ENCODE assay signal across 11 cellular contexts in genomic region chr3:189512039-189512438, GRCh38.
DNase-seq lines count a peak whose midpoint lies in the region; ATAC-seq and TF ChIP-seq lines count a peak whose summit lies in the region.
"Had no signal": no experiment of that assay in that cellular context is flagged by ENCODE, and none has a peak within 500 bp of the region (broad histone marks: within the 10 kb centered on the region; RNA-seq: fewer than 3 reads in every experiment).

No MANE protein-coding gene starts in this region.

- H3F3A ChIP-seq in OCI-LY1 (ENCODE audit: insufficient read depth, low read length), result no peaks in the 10 kb centered on the region

- H4K20me1 ChIP-seq in OCI-LY1 (ENCODE audit: insufficient read depth, low read length), result no peaks in the 10 kb centered on the region

- H2AFZ ChIP-seq in OCI-LY1 (ENCODE audit: low read length), result no peak overlapping the region

- DNase-seq in GM10266 (ENCODE audit: extremely low spot score) (peak; percentile 41), ACHN (no peak), anterior cingulate cortex (lab: John Stamatoyannopoulos, UW) (no peak), NCI-H1048 (lab: John Stamatoyannopoulos, UW) (no peak)
- no peak for DNase-seq in activated CD4-positive, alpha-beta T cell treated with anti-CD3 and anti-CD28 coated beads, Interleukin-2, amount 50 U/mL, for 4 hours
- DNase-seq: stomach had no signal

- H3K27me3 ChIP-seq in OCI-LY1 (ENCODE audit: insufficient read depth, low read length), result no peaks in the 10 kb centered on the region
- H3K27me3 ChIP-seq: stomach had no signal

- peaks cover 16% of the 10 kb centered on the region for H3K4me1 ChIP-seq in OCI-LY1 (ENCODE audit: insufficient read depth, low read length, severe bottlenecking)
- H3K4me1 ChIP-seq: stomach had no signal

- no peak overlapping the region for H3K4me2 ChIP-seq in OCI-LY1 (ENCODE audit: low read length)

- TF ChIP-seq CTCF in GM10266 (IDR thresholded peaks at IDR 0.05; ENCODE audit: control insufficient read depth, insufficient read depth, low read depth, missing control alignments) (peak; percentile 60), OCI-LY1 (IDR thresholded peaks at IDR 0.05; ENCODE audit: low read length) (peak; percentile 46; the same call in 1 of the 2 replicates)

- no peaks in the 10 kb centered on the region for H3K79me2 ChIP-seq in OCI-LY1 (ENCODE audit: insufficient read depth, low read length)

- no peaks in the 10 kb centered on the region for H3K9me3 ChIP-seq in OCI-LY1 (ENCODE audit: low read length)
- H3K9me3 ChIP-seq: stomach had no signal

- no peaks in the 10 kb centered on the region for H3K9me2 ChIP-seq in OCI-LY1 (ENCODE audit: low read depth, low read length)

- H3K9ac ChIP-seq in OCI-LY1 (ENCODE audit: low read length), result no peak overlapping the region

- in situ Hi-C loops in ACHN (cut with HindIII; ENCODE audit: low pct_ligation_motif_present, low pct_unique_long_range_greater_than_20kb, low sequenced_read_pairs), result no loop called here

- no peak overlapping the region for H3K4me3 ChIP-seq in OCI-LY1 (ENCODE audit: low read depth, low read length, poor library complexity, severe bottlenecking)
- H3K4me3 ChIP-seq: stomach had no signal

- H3K27ac ChIP-seq in OCI-LY1 (ENCODE audit: low read depth, low read length, poor library complexity, severe bottlenecking), result no peak overlapping the region
- H3K27ac ChIP-seq: stomach, VCaP had no signal

- ATAC-seq in GM19455 (IDR thresholded peaks at IDR 0.05; ENCODE audit: unreplicated experiment) (peak; percentile 72), HG03097 (IDR thresholded peaks at IDR 0.05; ENCODE audit: low FRiP score, unreplicated experiment) (peak; percentile 42)
- ATAC-seq: HCT116 had no signal

- H3K36me3 ChIP-seq in OCI-LY1 (ENCODE audit: insufficient read depth, low read length), result no peaks in the 10 kb centered on the region
- H3K36me3 ChIP-seq: stomach had no signal
